ENCODE assay signal across 8 cellular contexts in the genomic region with DNA sequence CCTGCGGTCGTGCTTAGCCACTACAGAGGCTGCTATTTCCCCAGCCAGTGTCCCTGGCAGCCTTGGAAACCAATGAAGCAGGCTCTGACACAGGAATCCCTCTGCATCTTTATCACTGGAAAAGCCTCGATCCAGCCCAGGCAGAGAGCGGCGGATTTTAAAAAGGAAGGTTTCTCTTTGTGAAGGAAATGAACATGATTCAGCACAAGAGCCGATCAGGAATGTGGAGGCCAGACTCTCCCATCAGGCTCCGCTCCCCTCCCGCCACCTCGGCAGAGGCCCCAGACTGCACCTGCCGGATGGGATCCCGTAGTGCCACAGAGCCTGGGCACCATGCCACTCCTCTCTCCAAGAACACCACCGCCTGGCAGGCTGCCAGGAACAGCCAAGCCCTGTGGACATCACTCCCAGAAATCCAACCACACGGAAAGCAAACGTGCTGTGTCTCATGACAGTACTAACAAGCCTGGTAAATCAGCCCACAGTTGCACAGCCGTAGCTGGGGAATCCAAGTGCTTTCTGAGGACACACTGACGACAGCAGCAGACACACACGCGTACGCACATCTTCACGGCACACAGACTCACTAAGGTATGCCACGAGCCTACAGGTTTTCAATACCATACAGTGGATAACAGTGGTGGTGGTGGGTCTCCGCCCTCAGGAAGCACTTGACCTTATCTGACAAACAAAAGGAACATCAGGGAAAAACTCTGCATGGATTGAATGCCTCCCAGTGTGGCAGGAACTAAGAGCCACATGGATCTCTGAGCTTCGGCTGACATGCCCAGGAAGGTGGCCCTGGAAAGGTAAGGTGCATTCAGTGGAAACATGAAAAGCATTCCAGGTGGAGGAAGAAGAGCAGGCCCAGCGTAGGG. TPM values are rescaled to one million over a fixed set of nuclear protein-coding genes. Genes with fewer than 3 reads are reported as not detected.
DNase-seq lines count a peak whose midpoint lies in the region; ATAC-seq lines count a peak whose summit lies in the region.

No MANE protein-coding gene starts in this region.

- no peak for ATAC-seq in HG02973 (IDR thresholded peaks at IDR 0.05; ENCODE audit: unreplicated experiment)
- ATAC-seq in GM21526 (IDR thresholded peaks at IDR 0.05; ENCODE audit: low FRiP score, unreplicated experiment) = no peak
- ATAC-seq in GM21786 (IDR thresholded peaks at IDR 0.05; ENCODE audit: unreplicated experiment) = no peak

- in situ Hi-C loops in G401 (cut with HindIII; ENCODE audit: low sequenced_read_pairs) = no loop called here

- DNase-seq in G401 (ENCODE audit: low spot score) (peak; percentile 98), NCI-H526 treated with DMSO at 0.1 percent for 48 hours (lab: John Stamatoyannopoulos, UW) (peak; percentile 44), epithelial cell of prostate (ENCODE audit: low read depth, low spot score) (peak; percentile 40), middle frontal gyrus (ENCODE audit: extremely low spot score, low spot score) (peak; percentile 67)
- no peak for DNase-seq in stimulated activated CD4-positive, alpha-beta T cell treated with anti-CD3 and anti-CD28 coated beads, Interleukin-15, amount 100 ng/mL, for 24 hours

- peak overlapping the region; percentile 13 for H3K27ac ChIP-seq in epithelial cell of prostate

RNA-seq across cellular contexts. Expression of gene LRRC75A, which starts 5.4 kb away (rescaled TPM):
- total RNA-seq in G401 (2014; rRNA removed; shearing (Covaris generic)) = 0.24 and 0.86 TPM in 2 replicates
